Comparison of ENCODE assay signal across 9 cellular contexts in the genomic region with DNA sequence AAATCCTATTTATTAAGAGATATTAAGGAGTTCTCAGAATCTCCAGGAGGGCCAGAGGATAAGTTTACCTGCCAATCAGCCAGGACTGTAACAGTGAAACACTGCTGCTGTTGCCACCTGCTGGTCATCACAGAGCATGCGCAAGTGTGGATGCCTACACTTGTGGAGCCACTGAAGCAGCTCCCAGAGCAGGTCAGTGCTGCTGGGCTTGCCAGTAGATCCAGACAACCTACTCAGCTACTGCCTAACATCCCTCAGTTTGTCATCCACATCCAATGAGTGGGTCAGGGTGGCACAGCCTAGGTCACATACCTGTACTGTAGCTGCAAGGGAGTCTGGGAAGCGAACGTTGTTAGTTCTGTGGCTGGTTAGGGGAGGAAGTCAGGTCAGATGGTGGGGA. TPM values are rescaled to one million over a fixed set of nuclear protein-coding genes. Genes with fewer than 3 reads are reported as not detected.
DNase-seq lines count a peak whose midpoint lies in the region; ATAC-seq and TF ChIP-seq lines count a peak whose summit lies in the region.
"Had no signal": no experiment of that assay in that cellular context is flagged by ENCODE, and none has a peak within 500 bp of the region (broad histone marks: within the 10 kb centered on the region; RNA-seq: fewer than 3 reads in every experiment).

No MANE protein-coding gene starts in this region.

- CTCF ChIA-PET in CD8-positive, alpha-beta memory T cell (lab: Charles Lee): interaction anchor here (0.8 to 4.8 kb wide), 10 partner anchors 8 to 402 kb away, joined by 3 to 46 read pairs (median 4); a partner anchor contains a TSS

- ATAC-seq in GM19467 (IDR thresholded peaks at IDR 0.05; ENCODE audit: unreplicated experiment) (peak; percentile 78), HG03520 (IDR thresholded peaks at IDR 0.05; ENCODE audit: unreplicated experiment) (peak; percentile 81), T-helper 17 cell (peak; percentile 84), left colon (peak; percentile 94)

- no peaks in the 10 kb centered on the region for H3K9me3 ChIP-seq in CD8-positive, alpha-beta memory T cell (ENCODE audit: low read length)
- no peaks in the 10 kb centered on the region for H3K9me3 ChIP-seq in T-helper 17 cell (ENCODE audit: control insufficient read depth, low read length, poor library complexity, severe bottlenecking)

- H3K4me1 ChIP-seq in CD8-positive, alpha-beta memory T cell (ENCODE audit: insufficient read depth, low read length): no peaks in the 10 kb centered on the region

- no peaks in the 10 kb centered on the region for H3K27me3 ChIP-seq in CD8-positive, alpha-beta memory T cell (ENCODE audit: insufficient read depth, low read length, poor library complexity, severe bottlenecking)

- TF ChIP-seq CTCF in astrocyte of the spinal cord (IDR thresholded peaks at IDR 0.05; ENCODE audit: low read depth, low read length): peak; percentile 58

- intact Hi-C loops in left colon (cut with DNase I, micrococcal nuclease): loop anchor here (5.0 to 10.0 kb wide), 3 partner anchors 83 to 403 kb away; no protein-coding TSS in a partner anchor

- peaks cover 13 to 16% (median 16%) of the 10 kb centered on the region in 3 donors for H3K4me1 Mint-ChIP-seq in CD8-positive, alpha-beta memory T cell
- H3K4me1 Mint-ChIP-seq in T-helper 17 cell: peaks cover 19% of the 10 kb centered on the region

- DNase-seq in CD8-positive, alpha-beta memory T cell: peak; percentile 27 to 69 (median 44)
- DNase-seq in T-helper 17 cell (peak; percentile 26 to 42 (median 28)), astrocyte of the spinal cord (ENCODE audit: low read depth, low spot score) (no peak), left colon (peak; percentile 57 to 64), NOMO-1 (lab: John Stamatoyannopoulos, UW; ENCODE audit: unreplicated experiment in 2 of 2) (no peak)
- DNase-seq in stimulated activated CD8-positive, alpha-beta memory T cell treated with anti-CD3 and anti-CD28 coated beads, Interleukin-4, amount 100 ng/mL, for 1 hour (ENCODE audit: low read depth in 2 of 2, low spot score in 1 of 2): peak; percentile 16 to 33

- H3K27me3 Mint-ChIP-seq in CD8-positive, alpha-beta memory T cell: peaks cover 4 to 25% of the 10 kb centered on the region in 2 donors
- H3K27me3 Mint-ChIP-seq in T-helper 17 cell: peaks cover 19% of the 10 kb centered on the region

- peak overlapping the region in 1 of 8 donors; percentile 19 for H3K27ac Mint-ChIP-seq in CD8-positive, alpha-beta memory T cell
- H3K27ac Mint-ChIP-seq in T-helper 17 cell: no peak overlapping the region
- H3K27ac Mint-ChIP-seq: stimulated activated naive CD8-positive, alpha-beta T cell treated with anti-CD3 and anti-CD28 coated beads, Interleukin-15, Interleukin-2, amounts not matched to agents 100 ng/mL and 50 ng/mL, for 24 hours had no signal

- H3K4me3 Mint-ChIP-seq in CD8-positive, alpha-beta memory T cell: no peak overlapping the region
- no peak overlapping the region for H3K4me3 Mint-ChIP-seq in T-helper 17 cell
- H3K4me3 Mint-ChIP-seq: stimulated activated naive CD8-positive, alpha-beta T cell treated with anti-CD3 and anti-CD28 coated beads, Interleukin-15, Interleukin-2, amounts not matched to agents 100 ng/mL and 50 ng/mL, for 24 hours had no signal

- POLR2A ChIA-PET in CD8-positive, alpha-beta memory T cell (lab: Charles Lee): no interaction called here

- peaks cover 0 to 3% (median 3%) of the 10 kb centered on the region in 3 donors for H3K36me3 Mint-ChIP-seq in CD8-positive, alpha-beta memory T cell
- peaks cover 4% of the 10 kb centered on the region for H3K36me3 Mint-ChIP-seq in T-helper 17 cell (ENCODE audit: low read depth)

- H3K9me3 Mint-ChIP-seq in CD8-positive, alpha-beta memory T cell: peaks cover 0 to 2% (median 0%) of the 10 kb centered on the region in 5 donors

- no peak overlapping the region for H3K27ac ChIP-seq in CD8-positive, alpha-beta memory T cell (ENCODE audit: low read depth, low read length)

- in situ Hi-C loops in astrocyte of the spinal cord (cut with HindIII; ENCODE audit: low sequenced_read_pairs): no loop called here

- H3K36me3 ChIP-seq in CD8-positive, alpha-beta memory T cell (ENCODE audit: insufficient read depth, low read length): no peaks in the 10 kb centered on the region

- no peak overlapping the region for H3K4me3 ChIP-seq in CD8-positive, alpha-beta memory T cell (ENCODE audit: low read length)
- H3K4me3 ChIP-seq in astrocyte of the spinal cord (ENCODE audit: low read depth, low read length): no peak overlapping the region

RNA-seq across cellular contexts. Expression of a gene that starts 18.3 kb away (rescaled TPM):
- under 1 TPM; 0.71 to 0.72 TPM for total RNA-seq in CD8-positive, alpha-beta memory T cell
- not detected for polyA plus RNA-seq in CD8-positive, alpha-beta memory T cell
- total RNA-seq in T-helper 17 cell (1 to 10 TPM in 1 of 2 donors, under 1 TPM in 1; 0.86 to 1.0 TPM), left colon (100 to 1,000 TPM; 112 to 125 TPM)

Comparison
In these comparisons a context has a peak if more than half of its experiments do, and no peak if none do; other contexts are left out.
1. DNase-seq: peak in CD8-positive, alpha-beta memory T cell (5 of 5), T-helper 17 cell (3 of 3), left colon (2 of 2) and stimulated activated CD8-positive, alpha-beta memory T cell treated with anti-CD3 and anti-CD28 coated beads, Interleukin-4, amount 100 ng/mL, for 1 hour (2 of 2); none in astrocyte of the spinal cord (single experiment) and NOMO-1 (0 of 2).
2. RNA of a gene that starts 18.3 kb away (total RNA-seq): 112 to 125 TPM in left colon; 0.86 to 1.0 TPM in T-helper 17 cell and 0.71 to 0.72 TPM in CD8-positive, alpha-beta memory T cell; every median in the first group is over 10 times any median in the second.
3. Peak in every context shown above with its lines, with median percentiles within 50 percentile points of each other: ATAC-seq.